9 cellular contexts compared by ENCODE assay signal in genomic region chr2:157784169-157784822, GRCh38.
DNase-seq lines count a peak whose midpoint lies in the region; ATAC-seq, FAIRE-seq and TF ChIP-seq lines count a peak whose summit lies in the region.
"Had no signal": no experiment of that assay in that cellular context is flagged by ENCODE, and none has a peak within 500 bp of the region (broad histone marks: within the 10 kb centered on the region; RNA-seq: fewer than 3 reads in every experiment).

No MANE protein-coding gene starts in this region.

- peak overlapping the region in 2 of 3 experiments; percentile 27 to 36 for H3K27ac Mint-ChIP-seq in nephron

- H3K4me2 ChIP-seq in PC-9: no peak overlapping the region

- peak; percentile 81 for DNase-seq in Caki2 (ENCODE audit: low read depth)
- DNase-seq in PC-9: peak; percentile 25 to 49
- peak; percentile 70 for DNase-seq in epithelial cell of proximal tubule (ENCODE audit: low read depth)
- DNase-seq in NCI-H1092 treated with DMSO at 0.1 percent for 48 hours (lab: John Stamatoyannopoulos, UW): no peak
- no peak for DNase-seq in D721Med (ENCODE audit: insufficient read length, low spot score)

- peaks cover 57% of the 10 kb centered on the region for H3K4me1 Mint-ChIP-seq in nephron

- ATAC-seq in GM21423 (IDR thresholded peaks at IDR 0.05; ENCODE audit: unreplicated experiment) (no peak), GM19035 (IDR thresholded peaks at IDR 0.05; ENCODE audit: unreplicated experiment) (no peak)

- no peak overlapping the region for H3K4me3 Mint-ChIP-seq in nephron

- H3K27me3 ChIP-seq in PC-9 (ENCODE audit: insufficient read depth, low read depth): no peaks in the 10 kb centered on the region

- H3K27me3 Mint-ChIP-seq in nephron (ENCODE audit: low read depth): peaks cover 5% of the 10 kb centered on the region

- intact Hi-C loops in PC-9 (cut with micrococcal nuclease; ENCODE audit: unreplicated experiment): loop anchor here (5.0 kb wide), 1 partner anchor 93 kb away; the partner anchor contains the start of gene ACVR1

- no TSS peak for BruUV-seq in PC-9 (replicated peaks; lab: Mats Ljungman, UMichigan)

- H4K20me1 ChIP-seq in PC-9 (ENCODE audit: insufficient read depth): no peaks in the 10 kb centered on the region

- POLR2A ChIA-PET in PC-9 (lab: Charles Lee; ENCODE audit: unreplicated experiment): no interaction called here

- H3K79me2 ChIP-seq in PC-9 (ENCODE audit: low read depth): no peaks in the 10 kb centered on the region

- no peak for FAIRE-seq in D721Med (lab: Jason Lieb, UNC)
- FAIRE-seq: TTC549 had no signal

- TF ChIP-seq CTCF in PC-9 (conservative IDR thresholded peaks at IDR 0.05) (no peak), epithelial cell of proximal tubule (conservative IDR thresholded peaks at IDR 0.05; ENCODE audit: low read depth, low read length) (no peak), nephron (IDR thresholded peaks at IDR 0.05; ENCODE audit: unreplicated experiment in 3 of 3) (no peak), D721Med (IDR thresholded peaks at IDR 0.05; ENCODE audit: insufficient read depth, missing control alignments) (no peak)

- H3K4me3 ChIP-seq in PC-9: no peak overlapping the region
- H3K4me3 ChIP-seq in epithelial cell of proximal tubule (ENCODE audit: low read depth, low read length): peak overlapping the region; percentile 43

- H3K36me3 Mint-ChIP-seq in nephron (ENCODE audit: low read depth): peaks cover 16% of the 10 kb centered on the region

- no peak overlapping the region for H3K27ac ChIP-seq in PC-9

- in situ Hi-C loops in Caki2 (cut with HindIII; ENCODE audit: low pct_unique_long_range_greater_than_20kb, low sequenced_read_pairs): loop anchor here (25.0 kb wide), 1 partner anchor 228 kb away; no protein-coding TSS in a partner anchor

- no peaks in the 10 kb centered on the region for H3K4me1 ChIP-seq in PC-9 (replicated peaks; ENCODE audit: insufficient read depth)

- CTCF ChIA-PET in PC-9 (lab: Charles Lee): no interaction called here

- H3K9me3 Mint-ChIP-seq in nephron: no peaks in the 10 kb centered on the region

- no peaks in the 10 kb centered on the region for H3K9me3 ChIP-seq in PC-9 (ENCODE audit: insufficient read depth, low read depth)

- H3K9me2 ChIP-seq in PC-9 (ENCODE audit: insufficient read depth): no peaks in the 10 kb centered on the region

- H3K36me3 ChIP-seq in PC-9 (ENCODE audit: low read depth): no peaks in the 10 kb centered on the region

- H2AFZ ChIP-seq in PC-9: no peak overlapping the region

- H3F3A ChIP-seq in PC-9 (ENCODE audit: insufficient read depth, low read depth): no peaks in the 10 kb centered on the region

Comparison
In these comparisons a context has a peak if more than half of its experiments do, and no peak if none do; other contexts are left out.
1. DNase-seq: peak in Caki2 (single experiment), PC-9 (2 of 2) and epithelial cell of proximal tubule (single experiment); none in NCI-H1092 treated with DMSO at 0.1 percent for 48 hours (single experiment) and D721Med (single experiment).